Comparison of ENCODE assay signal across 27 cellular contexts in the genomic region with DNA sequence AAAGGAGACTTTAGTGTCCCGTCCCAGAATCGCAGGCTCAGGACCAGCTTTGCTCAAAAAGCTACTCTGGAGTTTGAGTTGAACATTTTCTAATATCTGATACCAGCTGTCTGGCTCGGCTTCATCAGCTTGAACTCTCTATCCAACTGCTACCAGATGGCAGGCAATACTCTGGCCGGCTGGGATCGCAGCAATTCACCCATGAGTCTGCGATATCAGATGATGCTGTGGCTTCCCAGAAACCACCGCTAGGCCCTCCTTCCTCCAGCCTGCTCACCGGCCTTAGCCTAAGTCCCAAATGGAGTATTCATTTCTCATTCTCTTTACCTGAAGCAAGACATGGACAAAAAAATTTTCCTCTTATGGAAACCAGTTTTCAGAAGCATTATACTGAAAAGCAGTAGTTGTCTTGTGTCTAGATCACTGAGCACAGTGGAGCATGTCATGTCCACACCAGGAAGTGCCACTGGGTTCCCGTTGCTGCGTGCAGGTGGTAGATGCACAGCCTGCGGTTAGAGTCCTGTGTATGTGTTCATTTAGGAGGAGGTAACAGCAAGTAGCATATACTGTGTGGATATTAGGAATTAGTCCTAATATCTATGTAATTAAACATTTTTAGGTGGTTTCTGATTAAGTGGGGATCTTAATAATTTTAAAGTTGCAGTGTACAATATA.
"Had no signal": no experiment of that assay in that cellular context is flagged by ENCODE, and none has a peak within 500 bp of the region (broad histone marks: within the 10 kb centered on the region; RNA-seq: fewer than 3 reads in every experiment).

No MANE protein-coding gene starts in this region.

- H2AFZ ChIP-seq: parathyroid adenoma had no signal

- H3K36me3 ChIP-seq: breast epithelium, colonic mucosa, esophagus squamous epithelium, gastroesophageal sphincter, heart left ventricle, right lobe of liver, tibial artery, uterus had no signal

- H3K4me3 ChIP-seq: breast epithelium, colonic mucosa, dorsolateral prefrontal cortex, esophagus squamous epithelium, gastroesophageal sphincter, heart left ventricle, right lobe of liver, tibial artery, uterus had no signal

- H3K4me1 ChIP-seq: breast epithelium, colonic mucosa, esophagus squamous epithelium, gastroesophageal sphincter, heart left ventricle, parathyroid adenoma, right lobe of liver, tibial artery, uterus had no signal

- H3K27me3 ChIP-seq: breast epithelium, colonic mucosa, esophagus squamous epithelium, gastroesophageal sphincter, right lobe of liver, tibial artery, uterus had no signal

- H3K27ac ChIP-seq: breast epithelium, colonic mucosa, dorsolateral prefrontal cortex, esophagus squamous epithelium, gastroesophageal sphincter, heart left ventricle, parathyroid adenoma, right lobe of liver, tibial artery, uterus had no signal

- H3K79me2 ChIP-seq: parathyroid adenoma had no signal

- H3K9ac ChIP-seq: parathyroid adenoma had no signal

- ATAC-seq: activated T-helper 17 cell treated with anti-CD3 and anti-CD28 coated beads, Interleukin-2, amount 50 U/mL, for 72 hours; gastroesophageal sphincter; heart left ventricle; left cardiac atrium; right lobe of liver; stimulated activated effector memory CD8-positive, alpha-beta T cell treated with anti-CD3 and anti-CD28 coated beads, Interleukin-12 subunit alpha, Interleukin-12 subunit beta, amount 100 ng/mL, for 72 hours; stimulated activated naive CD8-positive, alpha-beta T cell treated with anti-CD3 and anti-CD28 coated beads, Interleukin-15, amount 100 ng/mL, for 72 hours; WTC11 had no signal

- DNase-seq: activated CD4-positive, alpha-beta T cell treated with anti-CD3 and anti-CD28 coated beads, Interleukin-2, amount 50 U/mL, for 4 hours; activated CD8-positive, alpha-beta memory T cell treated with anti-CD3 and anti-CD28 coated beads for 24 hours; activated CD8-positive, alpha-beta memory T cell treated with anti-CD3 and anti-CD28 coated beads, Interleukin-2, amount 50 U/mL, for 4 hours; activated naive CD4-positive, alpha-beta T cell; activated naive CD8-positive, alpha-beta T cell treated with anti-CD3 and anti-CD28 coated beads for 36 hours; activated T-cell treated with anti-CD3 and anti-CD28 coated beads, Interleukin-2, amount 50 U/mL, for 24 hours; colonic mucosa; dorsolateral prefrontal cortex; esophagus squamous epithelium; heart left ventricle; islet precursor cell; left cardiac atrium; midbrain; nucleus accumbens; right lobe of liver; small intestine; stimulated activated CD4-positive, alpha-beta T cell treated with anti-CD3 and anti-CD28 coated beads, Interleukin-2, amount 100 ng/mL, for 24 hours; stimulated activated naive CD8-positive, alpha-beta T cell treated with anti-CD3 and anti-CD28 coated beads, Interleukin-15, amount 100 ng/mL, for 72 hours; T-helper 9 cell; tibial artery; uterus had no signal

- H3K9me3 ChIP-seq: breast epithelium, colonic mucosa, gastroesophageal sphincter, heart left ventricle, right lobe of liver, tibial artery, uterus had no signal
